Comparison of ENCODE assay signal across 27 cellular contexts in genomic region chr2:201467666-201468065, GRCh38. TPM values are rescaled to one million over a fixed set of nuclear protein-coding genes. Genes with fewer than 3 reads are reported as not detected.
A peak's percentile ranks its signal among the peaks of the same experiment; 100 is the strongest.
DNase-seq lines count a peak whose midpoint lies in the region; FAIRE-seq and TF ChIP-seq lines count a peak whose summit lies in the region.
"Had no signal": no experiment of that assay in that cellular context is flagged by ENCODE, and none has a peak within 500 bp of the region (broad histone marks: within the 10 kb centered on the region; RNA-seq: fewer than 3 reads in every experiment).

No MANE protein-coding gene starts in this region.

- H3K4me3 ChIP-seq in breast epithelium: no peak overlapping the region
- H3K4me3 ChIP-seq: coronary artery, left lung, prostate gland, sigmoid colon, testis, uterus had no signal

- H3K4me3 Mint-ChIP-seq in MCF 10A (ENCODE audit: unreplicated experiment): no peak overlapping the region
- H3K4me3 Mint-ChIP-seq: activated T-cell treated with anti-CD3 and anti-CD28 coated beads, Interleukin-2, amount 50 U/mL, for 72 hours; CD4-positive, CD25-positive, alpha-beta regulatory T cell; effector memory CD8-positive, alpha-beta T cell; immature natural killer cell; naive thymus-derived CD4-positive, alpha-beta T cell had no signal

- BruUV-seq in MCF 10A (replicated peaks; lab: Mats Ljungman, UMichigan): no TSS peak

- H3K9me3 Mint-ChIP-seq in MCF 10A (ENCODE audit: unreplicated experiment): peaks cover under 1% of the 10 kb centered on the region
- H3K9me3 Mint-ChIP-seq: activated T-cell treated with anti-CD3 and anti-CD28 coated beads, Interleukin-2, amount 50 U/mL, for 72 hours; CD4-positive, CD25-positive, alpha-beta regulatory T cell; effector memory CD8-positive, alpha-beta T cell; immature natural killer cell had no signal

- CTCF ChIA-PET in MCF 10A (lab: Yijun Ruan, JAX): no interaction called here

- H3K36me3 Mint-ChIP-seq in MCF 10A (ENCODE audit: insufficient read depth, unreplicated experiment): peaks cover 45% of the 10 kb centered on the region

- no peaks in the 10 kb centered on the region for H3K36me3 ChIP-seq in breast epithelium
- H3K36me3 ChIP-seq: prostate gland, uterus had no signal

- no peak for FAIRE-seq in HTR-8/SVneo (lab: Jason Lieb, UNC)

- H3K4me1 Mint-ChIP-seq in MCF 10A (ENCODE audit: insufficient read depth, unreplicated experiment): peaks cover 45% of the 10 kb centered on the region
- H3K4me1 Mint-ChIP-seq: immature natural killer cell had no signal

- intact Hi-C loops in MCF 10A (cut with micrococcal nuclease) (no loop called here), breast epithelium (cut with DNase I; ENCODE audit: low total_unique reads) (no loop called here)

- no peaks in the 10 kb centered on the region for H3K27me3 ChIP-seq in breast epithelium
- H3K27me3 ChIP-seq: left lung, sigmoid colon, testis, uterus had no signal

- POLR2A ChIA-PET in MCF 10A (lab: Yijun Ruan, JAX): interaction anchor here (0.6 to 4.4 kb wide), 4 partner anchors 10 to 534 kb away, joined by 3 to 19 read pairs (median 4); partner anchors contain the start of genes STRADB and TRAK2

- TF ChIP-seq POLR2A in breast epithelium (IDR thresholded peaks at IDR 0.05): no peak

- H3K27me3 Mint-ChIP-seq in MCF 10A (ENCODE audit: insufficient read depth, unreplicated experiment): no peaks in the 10 kb centered on the region
- H3K27me3 Mint-ChIP-seq: CD4-positive, CD25-positive, alpha-beta regulatory T cell; effector memory CD8-positive, alpha-beta T cell; naive thymus-derived CD4-positive, alpha-beta T cell had no signal

- no peak for TF ChIP-seq CTCF in MCF 10A (IDR thresholded peaks at IDR 0.05; ENCODE audit: unreplicated experiment)
- TF ChIP-seq CTCF in breast epithelium (IDR thresholded peaks at IDR 0.05): no peak

- H3K27ac Mint-ChIP-seq in MCF 10A (ENCODE audit: low read depth, unreplicated experiment): peak overlapping the region; percentile 65
- H3K27ac Mint-ChIP-seq: activated T-cell treated with anti-CD3 and anti-CD28 coated beads, Interleukin-2, amount 50 U/mL, for 72 hours; CD4-positive, CD25-positive, alpha-beta regulatory T cell; effector memory CD8-positive, alpha-beta T cell; immature natural killer cell had no signal

- DNase-seq in MCF 10A (ENCODE audit: unreplicated experiment) (no peak), breast epithelium (ENCODE audit: low spot score in 2 of 2) (no peak), foreskin melanocyte (peak; percentile 79), HTR-8/SVneo (ENCODE audit: insufficient read length, low spot score) (no peak)
- DNase-seq in stimulated activated naive CD4-positive, alpha-beta T cell (lab: John Stamatoyannopoulos, UW): no peak
- no peak for DNase-seq in activated CD4-positive, CD25-positive, alpha-beta regulatory T cell treated with anti-CD3 and anti-CD28 coated beads, Interleukin-2, amount 50 U/mL, for 72 hours
- DNase-seq in activated T-cell treated with anti-CD3 and anti-CD28 coated beads, Interleukin-2, amount 50 U/mL, for 1 hour: no peak
- DNase-seq: activated CD4-positive, alpha-beta T cell treated with anti-CD3 and anti-CD28 coated beads for 48 hours; activated naive CD4-positive, alpha-beta T cell treated with Interleukin-2 at 50 U/mL for 16 hours; activated T-cell treated with anti-CD3 and anti-CD28 coated beads, Interleukin-2, amount 50 U/mL, for 72 hours; CD4-positive, CD25-positive, alpha-beta regulatory T cell; effector memory CD8-positive, alpha-beta T cell; hypothalamus; immature natural killer cell; left lung; naive thymus-derived CD4-positive, alpha-beta T cell; NCI-H1105 treated with DMSO at 0.1 percent for 48 hours; NCI-H1930; NCI-H526 treated with DMSO at 0.1 percent for 48 hours; RPMI8226; sigmoid colon; stimulated activated naive CD4-positive, alpha-beta T cell treated with Interleukin-2 at 50 U/mL for 16 hours; testis; uterus had no signal

- no peak overlapping the region for H3K27ac ChIP-seq in breast epithelium
- peak overlapping the region; percentile 86 for H3K27ac ChIP-seq in angular gyrus (ENCODE audit: low read depth, low read length)
- H3K27ac ChIP-seq: left lung, testis had no signal

- H3K9me3 ChIP-seq in breast epithelium: no peaks in the 10 kb centered on the region
- H3K9me3 ChIP-seq: left lung, prostate gland, sigmoid colon, testis, uterus had no signal

- no peaks in the 10 kb centered on the region for H3K4me1 ChIP-seq in breast epithelium
- H3K4me1 ChIP-seq: left lung, testis, uterus had no signal

RNA-seq across cellular contexts. Expression of gene STRADB, which starts 16.1 kb away (rescaled TPM):
- total RNA-seq in MCF 10A (2022) (22.9 and 29.8 TPM in 2 replicates), breast epithelium (10 to 100 TPM; 20.3 to 30.0 (median 27.7) TPM)

RNA-seq across cellular contexts. Expression of gene TRAK2, which starts 16.4 kb away (rescaled TPM):
- total RNA-seq in MCF 10A (2022): 11.5 and 19.9 TPM in 2 replicates
- 10 to 100 TPM; 35.4 to 62.2 (median 50.1) TPM for total RNA-seq in breast epithelium
